ENCODE assay signal across 10 cellular contexts in genomic region chr7:99525713-99526440, GRCh38. TPM values are rescaled to one million over a fixed set of nuclear protein-coding genes. Genes with fewer than 3 reads are reported as not detected.
DNase-seq lines count a peak whose midpoint lies in the region; ATAC-seq and TF ChIP-seq lines count a peak whose summit lies in the region.
"Had no signal": no experiment of that assay in that cellular context is flagged by ENCODE, and none has a peak within 500 bp of the region (broad histone marks: within the 10 kb centered on the region; RNA-seq: fewer than 3 reads in every experiment).

No MANE protein-coding gene starts in this region.

- DNase-seq in NCI-H82 (lab: John Stamatoyannopoulos, UW) = peak; percentile 16
- DNase-seq in NCI-H82 treated with DMSO at 0.1 percent for 48 hours (lab: John Stamatoyannopoulos, UW; ENCODE audit: unreplicated experiment) = no peak
- DNase-seq in NCI-H526 treated with DMSO at 0.1 percent for 48 hours (lab: John Stamatoyannopoulos, UW) = peak; percentile 1
- peak; percentile 30 for DNase-seq in choroid plexus epithelial cell (ENCODE audit: low read depth)
- DNase-seq in progenitor cell of endocrine pancreas (ENCODE audit: low spot score, unreplicated experiment) = no peak
- DNase-seq in NCI-H146 treated with DMSO at 0.1 percent for 48 hours (lab: John Stamatoyannopoulos, UW; ENCODE audit: unreplicated experiment) = no peak
- DNase-seq: activated CD8-positive, alpha-beta memory T cell treated with anti-CD3 and anti-CD28 coated beads, Interleukin-2, amount 10 ng/mL, durations not matched to agents 7 days and 5 days had no signal

- no peak overlapping the region for H3K27ac Mint-ChIP-seq in progenitor cell of endocrine pancreas
- H3K27ac Mint-ChIP-seq: activated CD8-positive, alpha-beta memory T cell treated with anti-CD3 and anti-CD28 coated beads, Interleukin-2, amount 10 ng/mL, durations not matched to agents 7 days and 5 days had no signal

- H3K4me3 Mint-ChIP-seq in progenitor cell of endocrine pancreas (ENCODE audit: low read depth) = no peak overlapping the region
- H3K4me3 Mint-ChIP-seq: activated CD8-positive, alpha-beta memory T cell treated with anti-CD3 and anti-CD28 coated beads, Interleukin-2, amount 10 ng/mL, durations not matched to agents 7 days and 5 days had no signal

- H3K36me3 Mint-ChIP-seq in progenitor cell of endocrine pancreas (ENCODE audit: insufficient read depth) = peaks cover 57% of the 10 kb centered on the region

- ATAC-seq in GM18498 (IDR thresholded peaks at IDR 0.05; ENCODE audit: unreplicated experiment) (no peak), HG02870 (IDR thresholded peaks at IDR 0.05; ENCODE audit: unreplicated experiment) (no peak)
- ATAC-seq: activated CD8-positive, alpha-beta memory T cell treated with anti-CD3 and anti-CD28 coated beads, Interleukin-2, amount 10 ng/mL, durations not matched to agents 7 days and 5 days had no signal

- H3K4me3 ChIP-seq in choroid plexus epithelial cell (ENCODE audit: low read depth, low read length) = no peak overlapping the region
- H3K4me3 ChIP-seq: BLaER1 had no signal

- TF ChIP-seq CTCF in choroid plexus epithelial cell (conservative IDR thresholded peaks at IDR 0.05; ENCODE audit: low read depth, low read length) (peak; percentile 47), progenitor cell of endocrine pancreas (IDR thresholded peaks at IDR 0.05; ENCODE audit: unreplicated experiment) (peak; percentile 14)

- no peaks in the 10 kb centered on the region for H3K27me3 Mint-ChIP-seq in progenitor cell of endocrine pancreas
- H3K27me3 Mint-ChIP-seq: activated CD8-positive, alpha-beta memory T cell treated with anti-CD3 and anti-CD28 coated beads, Interleukin-2, amount 10 ng/mL, durations not matched to agents 7 days and 5 days had no signal

- H3K4me1 Mint-ChIP-seq in progenitor cell of endocrine pancreas (ENCODE audit: low read depth) = no peaks in the 10 kb centered on the region
- H3K4me1 Mint-ChIP-seq: activated CD8-positive, alpha-beta memory T cell treated with anti-CD3 and anti-CD28 coated beads, Interleukin-2, amount 10 ng/mL, durations not matched to agents 7 days and 5 days had no signal

- H3K9me3 Mint-ChIP-seq in progenitor cell of endocrine pancreas (ENCODE audit: low read depth) = peaks cover 27% of the 10 kb centered on the region

RNA-seq across cellular contexts. Expression of gene ZKSCAN5, which starts 21.4 kb away (rescaled TPM):
- total RNA-seq in progenitor cell of endocrine pancreas = 14.7 and 15.2 TPM in 2 replicates

RNA-seq across cellular contexts. Expression of gene ZNF394, which starts 25.8 kb away (rescaled TPM):
- 23.7 and 24.8 TPM in 2 replicates for total RNA-seq in progenitor cell of endocrine pancreas

RNA-seq across cellular contexts. Expression of gene FAM200A, which starts 26.0 kb away (rescaled TPM):
- total RNA-seq in progenitor cell of endocrine pancreas = 12.5 and 12.9 TPM in 2 replicates

RNA-seq across cellular contexts. Expression of gene ZNF655, which starts 32.6 kb away (rescaled TPM):
- 70.9 and 72.6 TPM in 2 replicates for total RNA-seq in progenitor cell of endocrine pancreas

RNA-seq across cellular contexts. Expression of gene ZNF789, which starts 53.2 kb away (rescaled TPM):
- 26.7 and 27.4 TPM in 2 replicates for total RNA-seq in progenitor cell of endocrine pancreas

Comparison
In these comparisons a context has a peak if more than half of its experiments do, and no peak if none do; other contexts are left out.
1. DNase-seq: peak in NCI-H82 (single experiment), NCI-H526 treated with DMSO at 0.1 percent for 48 hours (single experiment) and choroid plexus epithelial cell (single experiment); none in NCI-H82 treated with DMSO at 0.1 percent for 48 hours (single experiment), progenitor cell of endocrine pancreas (single experiment) and NCI-H146 treated with DMSO at 0.1 percent for 48 hours (single experiment).